Comparison of ENCODE assay signal across 33 cellular contexts in the genomic region with DNA sequence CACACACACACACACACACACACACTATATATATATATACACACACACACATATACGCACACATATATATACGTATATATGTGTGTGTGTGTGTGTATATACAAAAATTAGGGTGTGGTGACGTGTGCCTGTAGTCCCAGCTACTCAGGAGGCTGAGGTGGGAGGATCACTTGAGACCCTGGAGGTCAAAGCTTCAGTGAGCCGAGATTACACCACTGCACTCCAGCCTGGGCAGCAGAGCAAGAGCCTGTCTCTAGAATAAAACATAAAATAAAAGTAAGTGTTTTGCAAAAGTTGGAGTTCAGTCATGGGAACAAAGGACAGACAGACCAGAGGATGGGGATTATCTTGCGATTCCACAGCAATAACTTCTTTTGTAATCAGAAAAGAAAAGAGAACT. TPM values are rescaled to one million over a fixed set of nuclear protein-coding genes. Genes with fewer than 3 reads are reported as not detected.
"Had no signal": no experiment of that assay in that cellular context is flagged by ENCODE, and none has a peak within 500 bp of the region (broad histone marks: within the 10 kb centered on the region; RNA-seq: fewer than 3 reads in every experiment).

No MANE protein-coding gene starts in this region.

- H3K27me3 ChIP-seq: brain microvascular endothelial cell had no signal

- H3K27ac ChIP-seq: brain microvascular endothelial cell, RWPE1 had no signal

- FAIRE-seq: RCC 7860, TTC549 had no signal

- DNase-seq: activated CD4-positive, alpha-beta T cell treated with anti-CD3 and anti-CD28 coated beads for 36 hours; activated CD4-positive, alpha-beta T cell treated with anti-CD3 and anti-CD28 coated beads, Interleukin-2, amount 10 ng/mL, durations not matched to agents 7 days and 5 days; activated CD4-positive, alpha-beta T cell treated with anti-CD3 and anti-CD28 coated beads, Interleukin-2, amount 50 U/mL, for 48 hours; activated CD8-positive, alpha-beta T cell treated with anti-CD3 and anti-CD28 coated beads, Interleukin-2, amount 10 ng/mL, durations not matched to agents 7 days and 5 days; activated gamma-delta T cell; activated naive CD4-positive, alpha-beta T cell treated with Interleukin-2 at 50 U/mL for 16 hours; activated naive CD8-positive, alpha-beta T cell treated with anti-CD3 and anti-CD28 coated beads, Interleukin-2, amount 10 ng/mL, durations not matched to agents 7 days and 5 days; activated T-cell treated with anti-CD3 and anti-CD28 coated beads, Interleukin-2, amount 50 U/mL, for 24 hours; anterior cingulate cortex; brain microvascular endothelial cell; KG1; MM.1S; MV-4-11; NCI-H1092; NCI-H1436 treated with DMSO at 0.1 percent for 48 hours; NCI-H1694 treated with DMSO at 0.1 percent for 48 hours; NCI-H2029; NCI-H345; NCI-H524 treated with DMSO at 0.1 percent for 48 hours; PC-3; SIG-M5 had no signal

- ATAC-seq: activated CD4-positive, alpha-beta T cell treated with anti-CD3 and anti-CD28 coated beads for 36 hours; activated CD4-positive, CD25-positive, alpha-beta regulatory T cell treated with anti-CD3 and anti-CD28 coated beads, Interleukin-2, amount 50 U/mL, for 24 hours; activated CD8-positive, alpha-beta T cell treated with anti-CD3 and anti-CD28 coated beads, Interleukin-2, amount 10 ng/mL, durations not matched to agents 7 days and 5 days; PC-3; Right ventricle myocardium inferior; WTC11 had no signal

- H3K36me3 ChIP-seq: brain microvascular endothelial cell had no signal

RNA-seq across cellular contexts. Expression of a gene that starts 10.8 kb away (rescaled TPM):
- total RNA-seq: activated CD4-positive, alpha-beta T cell treated with anti-CD3 and anti-CD28 coated beads for 36 hours; activated CD4-positive, alpha-beta T cell treated with anti-CD3 and anti-CD28 coated beads, Interleukin-2, amount 10 ng/mL, durations not matched to agents 7 days and 5 days; activated CD8-positive, alpha-beta T cell treated with anti-CD3 and anti-CD28 coated beads, Interleukin-2, amount 10 ng/mL, durations not matched to agents 7 days and 5 days; activated T-helper 2 cell treated with anti-CD3 and anti-CD28 coated beads, Interferon-gamma antibody, Interleukin-2, Interleukin-4, amounts not matched to agents 10 μg/mL and 5 μg/mL and 100 μg/mL, durations not matched to agents 14 hours and 24 hours and 36 hours; T-helper 1 cell treated with Interleukin-12 subunit alpha and Interleukin-12 subunit beta and Interleukin-4 antibody, amounts not matched to agents 30 ng/mL and 1 ng/mL, for 36 hours; T-helper 2 cell treated with Interferon-gamma antibody and Interleukin-4, amounts not matched to agents 100 ng/mL and 5 ng/mL, for 36 hours had no signal

RNA-seq across cellular contexts. Expression of a gene that starts 21.4 kb away (rescaled TPM):
- total RNA-seq: activated CD4-positive, alpha-beta T cell treated with anti-CD3 and anti-CD28 coated beads for 36 hours; activated CD4-positive, alpha-beta T cell treated with anti-CD3 and anti-CD28 coated beads, Interleukin-2, amount 10 ng/mL, durations not matched to agents 7 days and 5 days; activated CD8-positive, alpha-beta T cell treated with anti-CD3 and anti-CD28 coated beads, Interleukin-2, amount 10 ng/mL, durations not matched to agents 7 days and 5 days; activated naive CD8-positive, alpha-beta T cell treated with anti-CD3 and anti-CD28 coated beads, Interleukin-2, amount 10 ng/mL, durations not matched to agents 7 days and 5 days; activated T-helper 2 cell treated with anti-CD3 and anti-CD28 coated beads, Interferon-gamma antibody, Interleukin-2, Interleukin-4, amounts not matched to agents 10 μg/mL and 5 μg/mL and 100 μg/mL, durations not matched to agents 14 hours and 24 hours and 36 hours; LHCN-M2; NCI-H460; PC-3; Right ventricle myocardium inferior; SK-MEL-5; T-helper 1 cell treated with Interleukin-12 subunit alpha and Interleukin-12 subunit beta and Interleukin-4 antibody, amounts not matched to agents 30 ng/mL and 1 ng/mL, for 36 hours; T-helper 2 cell treated with Interferon-gamma antibody and Interleukin-4, amounts not matched to agents 100 ng/mL and 5 ng/mL, for 36 hours; WTC11 had no signal

RNA-seq across cellular contexts. Expression of a gene that starts 33.5 kb away (rescaled TPM):
- total RNA-seq: LHCN-M2, WTC11 had no signal
